8 cellular contexts compared by ENCODE assay signal in the genomic region with DNA sequence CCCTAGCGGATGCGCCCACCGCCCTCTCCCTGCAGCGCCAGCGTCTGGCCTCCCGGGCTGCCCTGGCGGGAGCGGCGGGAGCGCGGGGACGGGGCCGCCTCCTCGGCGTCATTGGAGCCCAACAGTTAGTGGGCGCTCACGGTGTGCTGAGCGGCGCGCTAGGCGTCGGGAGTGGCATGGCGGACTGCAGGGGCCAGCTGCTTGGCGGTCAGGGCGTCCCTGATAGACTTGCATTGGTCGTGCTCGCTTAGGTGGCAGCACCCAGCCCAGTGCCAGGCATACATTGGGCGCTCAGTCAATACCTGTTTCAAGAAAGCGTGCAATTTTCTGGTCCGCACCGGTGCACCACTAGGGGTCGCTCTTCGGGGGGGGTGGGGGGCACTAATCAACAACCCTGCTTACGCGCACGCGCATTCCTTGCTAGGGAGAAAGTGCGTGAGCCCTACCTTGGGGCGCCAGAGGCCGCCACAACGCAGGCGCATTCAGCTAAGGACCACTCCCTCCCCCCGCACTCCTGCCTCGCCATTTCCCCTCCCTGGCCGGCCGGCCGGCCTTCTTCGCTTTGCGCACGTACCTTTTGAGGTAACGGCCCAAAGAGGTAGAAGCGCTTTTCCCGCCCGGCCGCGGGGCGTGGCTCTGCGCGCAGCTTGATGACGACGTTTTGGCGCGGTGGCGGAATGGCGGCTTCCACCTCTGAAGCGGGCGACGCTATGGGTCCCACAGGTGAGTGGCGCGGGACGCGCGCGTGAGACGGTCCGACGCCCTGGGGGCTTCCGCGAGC. TPM values are rescaled to one million over a fixed set of nuclear protein-coding genes. Genes with fewer than 3 reads are reported as not detected.
A peak's percentile ranks its signal among the peaks of the same experiment; 100 is the strongest.
DNase-seq lines count a peak whose midpoint lies in the region; ATAC-seq, FAIRE-seq and TF ChIP-seq lines count a peak whose summit lies in the region.

No MANE protein-coding gene starts in this region.

- peak overlapping the region; percentile 97 to 98 (median 97) for H3K27ac Mint-ChIP-seq in nephron

- H3K27ac ChIP-seq in RWPE1 = peak overlapping the region; percentile 86

- POLR2A ChIA-PET in RWPE1 (lab: Yijun Ruan, JAX; ENCODE audit: low non-redundant PET) = no interaction called here

- peaks cover 4% of the 10 kb centered on the region for H3K36me3 Mint-ChIP-seq in nephron (ENCODE audit: low read depth)

- H3K27me3 Mint-ChIP-seq in nephron (ENCODE audit: low read depth) = no peaks in the 10 kb centered on the region

- H3K4me3 Mint-ChIP-seq in nephron = peak overlapping the region; percentile 96 to 99 (median 99)

- peak; percentile 88 for TF ChIP-seq CTCF in RWPE1 (conservative IDR thresholded peaks at IDR 0.05; ENCODE audit: low read depth)
- TF ChIP-seq CTCF in fibroblast of the aortic adventitia (IDR thresholded peaks at IDR 0.05; ENCODE audit: insufficient read depth, low read length) = peak; percentile 81
- peak; percentile 87 to 91 (median 89) for TF ChIP-seq CTCF in nephron (IDR thresholded peaks at IDR 0.05; ENCODE audit: unreplicated experiment in 3 of 3)

- H3K36me3 ChIP-seq in H7 (replicated peaks; ENCODE audit: control insufficient read depth, insufficient read depth, low read length) = peaks cover 4% of the 10 kb centered on the region

- H3K4me1 Mint-ChIP-seq in nephron = peaks cover 9% of the 10 kb centered on the region

- CTCF ChIA-PET in RWPE1 (lab: Yijun Ruan, JAX) = interaction anchor here (0.7 to 2.4 kb wide), 9 partner anchors 10 to 1725 kb away, joined by 3 to 11 read pairs (median 4); no protein-coding TSS in a partner anchor

- no peaks in the 10 kb centered on the region for H3K27me3 ChIP-seq in H7 (ENCODE audit: control insufficient read depth, insufficient read depth, low read length)

- FAIRE-seq in G401.6 (lab: Jason Lieb, UNC) = peak; percentile 96

- peak overlapping the region; percentile 86 for H3K4me3 ChIP-seq in H7 (ENCODE audit: insufficient read depth, low read depth, low read length)
- H3K4me3 ChIP-seq in fibroblast of the aortic adventitia (ENCODE audit: low read depth, low read length) = peak overlapping the region; percentile 84

- DNase-seq in H7 (peak; percentile 99), LoVo (ENCODE audit: low spot score) (peak; percentile 94), RWPE1 (ENCODE audit: low spot score) (peak; percentile 99), fibroblast of the aortic adventitia (ENCODE audit: low read depth) (peak; percentile 92)
- DNase-seq in activated T-helper 9 cell treated with anti-CD3 and anti-CD28 coated beads, Interleukin-2, amount 50 U/mL, for 16 hours (ENCODE audit: low read depth) = peak; percentile 88
- peak; percentile 97 for DNase-seq in stimulated activated naive CD8-positive, alpha-beta T cell treated with anti-CD3 and anti-CD28 coated beads, Interleukin-15, Interleukin-2, amounts not matched to agents 100 U/mL and 50 U/mL, for 24 hours

- peak; percentile 84 for ATAC-seq in stimulated activated naive CD8-positive, alpha-beta T cell treated with anti-CD3 and anti-CD28 coated beads, Interleukin-15, Interleukin-2, amounts not matched to agents 100 U/mL and 50 U/mL, for 24 hours

- H3K9me3 Mint-ChIP-seq in nephron = no peaks in the 10 kb centered on the region

RNA-seq across cellular contexts. Expression of gene MZT2A, which starts 0.4 kb away (rescaled TPM):
- 156 and 163 TPM in 2 replicates for total RNA-seq in H7 (2014; rRNA removed; shearing (Covaris generic))
- total RNA-seq in fibroblast of the aortic adventitia (ENCODE audit: low replicate concordance) = 66.8 and 172 TPM in 2 replicates

RNA-seq across cellular contexts. Expression of gene TUBA3D, which starts 16.7 kb away (rescaled TPM):
- total RNA-seq in H7 (2014; rRNA removed; shearing (Covaris generic)) = 0.62 TPM in 1 of 2 replicates, not detected in the other
- not detected in 2 replicates for total RNA-seq in fibroblast of the aortic adventitia (ENCODE audit: low replicate concordance)

RNA-seq across cellular contexts. Expression of gene CCDC74A, which starts 35.1 kb away (rescaled TPM):
- total RNA-seq in H7 (2014; rRNA removed; shearing (Covaris generic)) = 12.5 and 20.7 TPM in 2 replicates
- total RNA-seq in fibroblast of the aortic adventitia (ENCODE audit: low replicate concordance) = 15.1 and 34.4 TPM in 2 replicates

Comparison
In these comparisons a context has a peak if more than half of its experiments do, and no peak if none do; other contexts are left out.
1. Peak in every context shown above with its lines: DNase-seq, ATAC-seq, H3K4me3 ChIP-seq and H3K27ac ChIP-seq.